9 cellular contexts compared by ENCODE assay signal in genomic region chr3:69094467-69095205, GRCh38. TPM values are rescaled to one million over a fixed set of nuclear protein-coding genes. Genes with fewer than 3 reads are reported as not detected.
A peak's percentile ranks its signal among the peaks of the same experiment; 100 is the strongest.
DNase-seq lines count a peak whose midpoint lies in the region; ATAC-seq and TF ChIP-seq lines count a peak whose summit lies in the region.
"Had no signal": no experiment of that assay in that cellular context is flagged by ENCODE, and none has a peak within 500 bp of the region (broad histone marks: within the 10 kb centered on the region; RNA-seq: fewer than 3 reads in every experiment).

No MANE protein-coding gene starts in this region.

- H3K4me1 Mint-ChIP-seq in activated naive CD8-positive, alpha-beta T cell treated with anti-CD3 and anti-CD28 coated beads, Interleukin-2, amount 50 U/mL, for 24 hours, result peaks cover 82% of the 10 kb centered on the region
- H3K4me1 Mint-ChIP-seq in memory B cell, result peaks cover 61% of the 10 kb centered on the region
- H3K4me1 Mint-ChIP-seq in glutamatergic neuron (ENCODE audit: low read depth, unreplicated experiment), result peaks cover 3% of the 10 kb centered on the region

- DNase-seq in A172 (ENCODE audit: low spot score), result peak; percentile 38
- peak; percentile 63 for DNase-seq in HT1080 (ENCODE audit: low read depth)
- peak; percentile 23 for DNase-seq in activated naive CD8-positive, alpha-beta T cell treated with anti-CD3 and anti-CD28 coated beads, Interleukin-2, amount 50 U/mL, for 24 hours
- no peak for DNase-seq in memory B cell (ENCODE audit: low spot score in 2 of 2)
- DNase-seq in DMS79 treated with DMSO at 0.1 percent for 48 hours (lab: John Stamatoyannopoulos, UW), result no peak
- DNase-seq in glutamatergic neuron, result no peak
- no peak for DNase-seq in NCI-H1048 (lab: John Stamatoyannopoulos, UW)
- no peak for DNase-seq in NK-92 treated with Interleukin-12 subunit alpha and Interleukin-12 subunit beta, amount 100 ng/mL, for 24 hours (lab: John Stamatoyannopoulos, UW)
- DNase-seq: NCI-H2171 treated with DMSO at 0.1 percent for 48 hours had no signal

- H3K27ac Mint-ChIP-seq in activated naive CD8-positive, alpha-beta T cell treated with anti-CD3 and anti-CD28 coated beads, Interleukin-2, amount 50 U/mL, for 24 hours, result peak overlapping the region; percentile 96
- peak overlapping the region; percentile 89 for H3K27ac Mint-ChIP-seq in memory B cell
- no peak overlapping the region for H3K27ac Mint-ChIP-seq in glutamatergic neuron (ENCODE audit: unreplicated experiment)

- H3K27me3 Mint-ChIP-seq in activated naive CD8-positive, alpha-beta T cell treated with anti-CD3 and anti-CD28 coated beads, Interleukin-2, amount 50 U/mL, for 24 hours, result no peaks in the 10 kb centered on the region
- H3K27me3 Mint-ChIP-seq in memory B cell (no peaks in the 10 kb centered on the region), glutamatergic neuron (ENCODE audit: unreplicated experiment) (no peaks in the 10 kb centered on the region)

- TF ChIP-seq CTCF in glutamatergic neuron (IDR thresholded peaks at IDR 0.05; ENCODE audit: partially characterized antibody, unreplicated experiment), result no peak

- no peaks in the 10 kb centered on the region for H3K9me3 Mint-ChIP-seq in activated naive CD8-positive, alpha-beta T cell treated with anti-CD3 and anti-CD28 coated beads, Interleukin-2, amount 50 U/mL, for 24 hours
- no peaks in the 10 kb centered on the region for H3K9me3 Mint-ChIP-seq in memory B cell
- no peaks in the 10 kb centered on the region for H3K9me3 Mint-ChIP-seq in glutamatergic neuron (ENCODE audit: unreplicated experiment)

- peak; percentile 76 for ATAC-seq in activated naive CD8-positive, alpha-beta T cell treated with anti-CD3 and anti-CD28 coated beads, Interleukin-2, amount 50 U/mL, for 24 hours
- ATAC-seq in memory B cell (ENCODE audit: low read depth), result no peak

- peaks cover 37% of the 10 kb centered on the region for H3K36me3 Mint-ChIP-seq in activated naive CD8-positive, alpha-beta T cell treated with anti-CD3 and anti-CD28 coated beads, Interleukin-2, amount 50 U/mL, for 24 hours (ENCODE audit: low read depth)
- H3K36me3 Mint-ChIP-seq in memory B cell (peaks cover 17% of the 10 kb centered on the region), glutamatergic neuron (ENCODE audit: unreplicated experiment) (no peaks in the 10 kb centered on the region)

- peak overlapping the region; percentile 61 for H3K4me3 Mint-ChIP-seq in activated naive CD8-positive, alpha-beta T cell treated with anti-CD3 and anti-CD28 coated beads, Interleukin-2, amount 50 U/mL, for 24 hours
- H3K4me3 Mint-ChIP-seq in memory B cell, result peak overlapping the region; percentile 64
- H3K4me3 Mint-ChIP-seq in glutamatergic neuron (ENCODE audit: unreplicated experiment), result no peak overlapping the region

RNA-seq across cellular contexts. Expression of gene ARL6IP5, which starts 9.9 kb away (rescaled TPM):
- total RNA-seq in A172 (2014; rRNA removed; shearing (Covaris generic)), result 99.7 and 109 TPM in 2 replicates
- 30.1 and 43.5 TPM in 2 replicates for total RNA-seq in HT1080 (2014; rRNA removed; shearing (Covaris generic))
- polyA plus RNA-seq in HT1080 (2015; cell fraction: cytosol; rRNA removed), result 70.7 and 73.8 TPM in 2 replicates
- 46.9 and 53.4 TPM in 2 replicates for polyA plus RNA-seq in HT1080 (2015; cell fraction: nucleus; rRNA removed)
- 74.0 TPM for total RNA-seq in glutamatergic neuron (ENCODE audit: unreplicated experiment)

RNA-seq across cellular contexts. Expression of gene UBA3, which starts 14.5 kb away (rescaled TPM):
- 75.4 and 83.1 TPM in 2 replicates for total RNA-seq in A172 (2014; rRNA removed; shearing (Covaris generic))
- 55.5 and 55.9 TPM in 2 replicates for total RNA-seq in HT1080 (2014; rRNA removed; shearing (Covaris generic))
- 58.2 and 62.7 TPM in 2 replicates for polyA plus RNA-seq in HT1080 (2015; cell fraction: cytosol; rRNA removed)
- polyA plus RNA-seq in HT1080 (2015; cell fraction: nucleus; rRNA removed), result 105 and 111 TPM in 2 replicates
- total RNA-seq in glutamatergic neuron (ENCODE audit: unreplicated experiment), result 68.6 TPM

RNA-seq across cellular contexts. Expression of gene LMOD3, which starts 27.8 kb away (rescaled TPM):
- not detected in 2 replicates for total RNA-seq in A172 (2014; rRNA removed; shearing (Covaris generic))
- total RNA-seq in HT1080 (2014; rRNA removed; shearing (Covaris generic)), result 0.19 TPM in 1 of 2 replicates, not detected in the other
- polyA plus RNA-seq in HT1080 (2015; cell fraction: cytosol; rRNA removed), result 0.01 and 0.07 TPM in 2 replicates
- not detected in 2 replicates for polyA plus RNA-seq in HT1080 (2015; cell fraction: nucleus; rRNA removed)
- not detected for total RNA-seq in glutamatergic neuron (ENCODE audit: unreplicated experiment)

RNA-seq across cellular contexts. Expression of gene TMF1, which starts 42.5 kb away (rescaled TPM):
- total RNA-seq in A172 (2014; rRNA removed; shearing (Covaris generic)), result 20.3 and 24.4 TPM in 2 replicates
- 9.7 and 12.0 TPM in 2 replicates for total RNA-seq in HT1080 (2014; rRNA removed; shearing (Covaris generic))
- 9.2 and 11.3 TPM in 2 replicates for polyA plus RNA-seq in HT1080 (2015; cell fraction: cytosol; rRNA removed)
- polyA plus RNA-seq in HT1080 (2015; cell fraction: nucleus; rRNA removed), result 18.7 and 21.2 TPM in 2 replicates
- 18.8 TPM for total RNA-seq in glutamatergic neuron (ENCODE audit: unreplicated experiment)

Comparison
In these comparisons a context has a peak if more than half of its experiments do, and no peak if none do; other contexts are left out.
1. DNase-seq: peak in A172 (single experiment), HT1080 (single experiment) and activated naive CD8-positive, alpha-beta T cell treated with anti-CD3 and anti-CD28 coated beads, Interleukin-2, amount 50 U/mL, for 24 hours (single experiment); none in memory B cell (0 of 2), DMS79 treated with DMSO at 0.1 percent for 48 hours (single experiment), glutamatergic neuron (single experiment), NCI-H1048 (single experiment) and NK-92 treated with Interleukin-12 subunit alpha and Interleukin-12 subunit beta, amount 100 ng/mL, for 24 hours (single experiment).